Comparison of ENCODE assay signal across 20 cellular contexts in genomic region chr2:24471662-24472061, GRCh38. TPM values are rescaled to one million over a fixed set of nuclear protein-coding genes. Genes with fewer than 3 reads are reported as not detected.
DNase-seq lines count a peak whose midpoint lies in the region; ATAC-seq and TF ChIP-seq lines count a peak whose summit lies in the region.
"Had no signal": no experiment of that assay in that cellular context is flagged by ENCODE, and none has a peak within 500 bp of the region (broad histone marks: within the 10 kb centered on the region; RNA-seq: fewer than 3 reads in every experiment).

No MANE protein-coding gene starts in this region.

- H3K79me2 ChIP-seq in osteoblast (ENCODE audit: insufficient read depth, low read length), result no peaks in the 10 kb centered on the region

- POLR2A ChIA-PET in activated CD4-positive, alpha-beta T cell treated with anti-CD3 and anti-CD28 coated beads, Interleukin-2, amount 10 ng/mL, durations not matched to agents 7 days and 5 days (lab: Charles Lee), result no interaction called here

- no peak for TF ChIP-seq CTCF in osteoblast (IDR thresholded peaks at IDR 0.05; ENCODE audit: extremely low read depth, low read depth, low read length)
- TF ChIP-seq CTCF in osteocyte (IDR thresholded peaks at IDR 0.05), result no peak

- H3K27me3 ChIP-seq in osteoblast (ENCODE audit: insufficient read depth, low read length), result no peaks in the 10 kb centered on the region

- peak overlapping the region; percentile 33 for H2AFZ ChIP-seq in osteoblast (ENCODE audit: low read length)

- no peaks in the 10 kb centered on the region for H3K9me3 Mint-ChIP-seq in activated CD4-positive, alpha-beta T cell treated with anti-CD3 and anti-CD28 coated beads, Interleukin-2, amount 10 ng/mL, durations not matched to agents 7 days and 5 days
- H3K9me3 Mint-ChIP-seq in osteocyte (ENCODE audit: unreplicated experiment), result no peaks in the 10 kb centered on the region
- H3K9me3 Mint-ChIP-seq: activated naive CD4-positive, alpha-beta T cell treated with anti-CD3 and anti-CD28 coated beads, Interleukin-2, amount 50 U/mL, for 72 hours had no signal

- CTCF ChIA-PET in activated CD4-positive, alpha-beta T cell treated with anti-CD3 and anti-CD28 coated beads, Interleukin-2, amount 10 ng/mL, durations not matched to agents 7 days and 5 days (lab: Charles Lee), result interaction anchor here (0.6 to 1.9 kb wide), 4 partner anchors 10 to 515 kb away, joined by 3 to 5 read pairs (median 3); no protein-coding TSS in a partner anchor

- H3K27ac ChIP-seq in osteoblast (ENCODE audit: low read depth, low read length), result no peak overlapping the region
- H3K27ac ChIP-seq: RWPE1, WERI-Rb-1 had no signal

- H3K4me3 Mint-ChIP-seq in activated CD4-positive, alpha-beta T cell treated with anti-CD3 and anti-CD28 coated beads, Interleukin-2, amount 10 ng/mL, durations not matched to agents 7 days and 5 days, result no peak overlapping the region
- H3K4me3 Mint-ChIP-seq in T-helper 17 cell (no peak overlapping the region), osteocyte (ENCODE audit: unreplicated experiment) (no peak overlapping the region)
- H3K4me3 Mint-ChIP-seq: activated T-cell treated with anti-CD3 and anti-CD28 coated beads, Interleukin-2, amount 50 U/mL, for 72 hours; naive thymus-derived CD8-positive, alpha-beta T cell had no signal

- H3K4me1 ChIP-seq in osteoblast (ENCODE audit: insufficient read depth, low read length), result no peaks in the 10 kb centered on the region

- peak; percentile 23 for DNase-seq in activated CD4-positive, alpha-beta T cell treated with anti-CD3 and anti-CD28 coated beads, Interleukin-2, amount 10 ng/mL, durations not matched to agents 7 days and 5 days
- no peak for DNase-seq in activated CD4-positive, alpha-beta T cell treated with anti-CD3 and anti-CD28 coated beads, Interleukin-2, amount 50 U/mL, for 48 hours
- peak; percentile 20 for DNase-seq in HT-29 (ENCODE audit: low spot score)
- DNase-seq in T-helper 17 cell, result no peak
- no peak for DNase-seq in osteoblast (ENCODE audit: insufficient read length, low spot score, missing footprints)
- no peak for DNase-seq in osteocyte (ENCODE audit: extremely low spot score, unreplicated experiment)
- DNase-seq: activated CD8-positive, alpha-beta memory T cell treated with anti-CD3 and anti-CD28 coated beads for 24 hours; activated T-cell treated with anti-CD3 and anti-CD28 coated beads, Interleukin-2, amount 50 U/mL, for 72 hours; Calu3; GF-D8; naive thymus-derived CD8-positive, alpha-beta T cell; NCI-H2029 treated with DMSO at 0.1 percent for 48 hours; WERI-Rb-1 had no signal

- H3K4me1 Mint-ChIP-seq in activated CD4-positive, alpha-beta T cell treated with anti-CD3 and anti-CD28 coated beads, Interleukin-2, amount 10 ng/mL, durations not matched to agents 7 days and 5 days, result no peaks in the 10 kb centered on the region
- no peaks in the 10 kb centered on the region for H3K4me1 Mint-ChIP-seq in T-helper 17 cell
- H3K4me1 Mint-ChIP-seq in osteocyte (ENCODE audit: unreplicated experiment), result no peaks in the 10 kb centered on the region

- ATAC-seq in T-helper 17 cell (peak; percentile 61), HG03521 (IDR thresholded peaks at IDR 0.05; ENCODE audit: unreplicated experiment) (no peak), GM18502 (IDR thresholded peaks at IDR 0.05; ENCODE audit: poor library complexity, unreplicated experiment) (no peak)
- ATAC-seq: activated T-cell treated with anti-CD3 and anti-CD28 coated beads, Interleukin-2, amount 50 U/mL, for 72 hours had no signal

- H3K36me3 ChIP-seq in osteoblast (ENCODE audit: insufficient read depth, low read length), result no peaks in the 10 kb centered on the region
- H3K36me3 ChIP-seq: WERI-Rb-1 had no signal

- H4K20me1 ChIP-seq in osteoblast (ENCODE audit: insufficient read depth, low read length), result no peaks in the 10 kb centered on the region

- no peaks in the 10 kb centered on the region for H3K9me3 ChIP-seq in T-helper 17 cell (ENCODE audit: control insufficient read depth, low read length, poor library complexity, severe bottlenecking)
- H3K9me3 ChIP-seq in osteoblast (ENCODE audit: low read depth, low read length), result no peaks in the 10 kb centered on the region

- no peak overlapping the region for H3K4me2 ChIP-seq in osteoblast (ENCODE audit: insufficient read depth, low read length)
- H3K4me2 ChIP-seq: smooth muscle cell had no signal

- peaks cover 2% of the 10 kb centered on the region for H3K27me3 Mint-ChIP-seq in activated CD4-positive, alpha-beta T cell treated with anti-CD3 and anti-CD28 coated beads, Interleukin-2, amount 10 ng/mL, durations not matched to agents 7 days and 5 days
- peaks cover 15% of the 10 kb centered on the region for H3K27me3 Mint-ChIP-seq in T-helper 17 cell
- H3K27me3 Mint-ChIP-seq in osteocyte (ENCODE audit: unreplicated experiment), result peaks cover 11% of the 10 kb centered on the region
- H3K27me3 Mint-ChIP-seq: progenitor cell of endocrine pancreas had no signal

- H3K4me3 ChIP-seq in osteoblast (ENCODE audit: insufficient read depth, low read length), result no peak overlapping the region
- H3K4me3 ChIP-seq: lung, smooth muscle cell had no signal

- no peaks in the 10 kb centered on the region for H3K36me3 Mint-ChIP-seq in activated CD4-positive, alpha-beta T cell treated with anti-CD3 and anti-CD28 coated beads, Interleukin-2, amount 10 ng/mL, durations not matched to agents 7 days and 5 days (ENCODE audit: low read depth)
- no peaks in the 10 kb centered on the region for H3K36me3 Mint-ChIP-seq in T-helper 17 cell (ENCODE audit: low read depth)
- no peaks in the 10 kb centered on the region for H3K36me3 Mint-ChIP-seq in osteocyte (ENCODE audit: unreplicated experiment)
- H3K36me3 Mint-ChIP-seq: activated naive CD4-positive, alpha-beta T cell treated with anti-CD3 and anti-CD28 coated beads, Interleukin-2, amount 50 U/mL, for 72 hours; naive thymus-derived CD8-positive, alpha-beta T cell had no signal

- no peak overlapping the region for H3K27ac Mint-ChIP-seq in activated CD4-positive, alpha-beta T cell treated with anti-CD3 and anti-CD28 coated beads, Interleukin-2, amount 10 ng/mL, durations not matched to agents 7 days and 5 days
- H3K27ac Mint-ChIP-seq in T-helper 17 cell (no peak overlapping the region), osteocyte (ENCODE audit: unreplicated experiment) (no peak overlapping the region)
- H3K27ac Mint-ChIP-seq: activated naive CD4-positive, alpha-beta T cell treated with anti-CD3 and anti-CD28 coated beads, Interleukin-2, amount 50 U/mL, for 72 hours; activated T-cell treated with anti-CD3 and anti-CD28 coated beads, Interleukin-2, amount 50 U/mL, for 72 hours; naive thymus-derived CD8-positive, alpha-beta T cell; progenitor cell of endocrine pancreas had no signal

RNA-seq across cellular contexts. Expression of gene NCOA1, which starts 19.4 kb away (rescaled TPM):
- 10 to 100 TPM; 18.4 to 22.8 TPM for total RNA-seq in activated CD4-positive, alpha-beta T cell treated with anti-CD3 and anti-CD28 coated beads, Interleukin-2, amount 10 ng/mL, durations not matched to agents 7 days and 5 days
- 2.9 and 4.0 TPM in 2 replicates for total RNA-seq in HT-29 (2014; rRNA removed; shearing (Covaris generic))
- total RNA-seq in T-helper 17 cell (10 to 100 TPM; 44.2 to 47.1 TPM), osteoblast (23.2 and 25.0 TPM in 2 replicates), osteocyte (29.0 and 35.1 TPM in 2 replicates)

Comparison
In these comparisons a context has a peak if more than half of its experiments do, and no peak if none do; other contexts are left out.
1. DNase-seq: peak in activated CD4-positive, alpha-beta T cell treated with anti-CD3 and anti-CD28 coated beads, Interleukin-2, amount 10 ng/mL, durations not matched to agents 7 days and 5 days (single experiment) and HT-29 (single experiment); none in activated CD4-positive, alpha-beta T cell treated with anti-CD3 and anti-CD28 coated beads, Interleukin-2, amount 50 U/mL, for 48 hours (0 of 2), T-helper 17 cell (0 of 3), osteoblast (single experiment) and osteocyte (single experiment).